16 cellular contexts compared by ENCODE assay signal in genomic region chr17:75643033-75644017, GRCh38. TPM values are rescaled to one million over a fixed set of nuclear protein-coding genes. Genes with fewer than 3 reads are reported as not detected.
DNase-seq lines count a peak whose midpoint lies in the region; ATAC-seq and TF ChIP-seq lines count a peak whose summit lies in the region.
"Had no signal": no experiment of that assay in that cellular context is flagged by ENCODE, and none has a peak within 500 bp of the region (broad histone marks: within the 10 kb centered on the region; RNA-seq: fewer than 3 reads in every experiment).

No MANE protein-coding gene starts in this region.

- TF ChIP-seq POLR2A in transverse colon (IDR thresholded peaks at IDR 0.05), result no peak

- H3K27ac ChIP-seq in epithelial cell of prostate, result peak overlapping the region; percentile 98
- H3K27ac ChIP-seq in transverse colon, result peak overlapping the region; percentile 64 to 88 (median 68)
- H3K27ac ChIP-seq: 22Rv1, right lobe of liver, SJSA1 had no signal

- H3K9me3 ChIP-seq in mucosa of descending colon (no peaks in the 10 kb centered on the region), transverse colon (no peaks in the 10 kb centered on the region)
- H3K9me3 ChIP-seq: right lobe of liver, SJSA1 had no signal

- ATAC-seq in mucosa of descending colon (peak; percentile 1), HG03139 (IDR thresholded peaks at IDR 0.05; ENCODE audit: unreplicated experiment) (no peak)
- ATAC-seq: right lobe of liver had no signal

- peaks cover 28% of the 10 kb centered on the region for H3K4me1 ChIP-seq in mucosa of descending colon (ENCODE audit: low read depth)
- H3K4me1 ChIP-seq in transverse colon, result peaks cover 8 to 50% (median 33%) of the 10 kb centered on the region in 4 donors
- H3K4me1 ChIP-seq: SJSA1 had no signal

- H3K36me3 ChIP-seq in mucosa of descending colon (ENCODE audit: low read depth) (no peaks in the 10 kb centered on the region), transverse colon (no peaks in the 10 kb centered on the region)
- H3K36me3 ChIP-seq: right lobe of liver had no signal

- WGBS in transverse colon (ENCODE audit: low coverage in 1 of 2), 2 donors, result 89% methylated on average over 21 of the region's 22 CpGs; no CpG with 5 or more reads in 1 of the 2 donors

- TF ChIP-seq EP300 in transverse colon (IDR thresholded peaks at IDR 0.05; ENCODE audit: low read depth), result no peak

- H3K4me3 ChIP-seq in mucosa of descending colon (no peak overlapping the region), transverse colon (no peak overlapping the region)
- H3K4me3 ChIP-seq: right lobe of liver, SJSA1 had no signal

- TF ChIP-seq CTCF in mucosa of descending colon (IDR thresholded peaks at IDR 0.05) (no peak), transverse colon (IDR thresholded peaks at IDR 0.05) (no peak)

- in situ Hi-C loops in transverse colon (cut with MboI; ENCODE audit: low pct_ligation_motif_present in 1 of 4, low pct_unique_long_range_greater_than_20kb in 1 of 4, low sequenced_read_pairs in 3 of 4), result no loop called here

- H3K27me3 ChIP-seq in transverse colon, result no peaks in the 10 kb centered on the region
- H3K27me3 ChIP-seq: right lobe of liver, SJSA1 had no signal

- peak; percentile 39 for DNase-seq in DMS53 (lab: John Stamatoyannopoulos, UW)
- DNase-seq in DMS53 treated with DMSO at 0.1 percent for 48 hours (lab: John Stamatoyannopoulos, UW; ENCODE audit: unreplicated experiment), result no peak
- DNase-seq in epithelial cell of prostate (ENCODE audit: low read depth, low spot score), result no peak
- DNase-seq in mucosa of descending colon, result peak; percentile 41 to 53 (median 51)
- DNase-seq in transverse colon, result no peak
- no peak for DNase-seq in NCI-H446 treated with DMSO at 0.1 percent for 48 hours (lab: John Stamatoyannopoulos, UW)
- no peak for DNase-seq in NCI-H146 treated with DMSO at 0.1 percent for 48 hours (lab: John Stamatoyannopoulos, UW; ENCODE audit: unreplicated experiment)
- DNase-seq: activated naive CD4-positive, alpha-beta T cell treated with anti-CD3 and anti-CD28 coated beads, Interleukin-2, amount 10 ng/mL, durations not matched to agents 7 days and 5 days; CD4-positive, alpha-beta memory T cell; GF-D8; naive B cell; NCI-H187 had no signal

- intact Hi-C loops in mucosa of descending colon (cut with DNase I, micrococcal nuclease) (no loop called here), transverse colon (cut with DNase I; ENCODE audit: low total_unique reads) (no loop called here)

RNA-seq across cellular contexts. Expression of gene SMIM5, which starts 10.1 kb away (rescaled TPM):
- total RNA-seq in mucosa of descending colon (10 to 100 TPM; 20.7 to 41.6 (median 27.5) TPM), transverse colon (10 to 100 TPM in 3 of 4 donors, not detected in 1; 31.3 to 71.4 (median 50.0) TPM)
- total RNA-seq: CD4-positive, alpha-beta memory T cell had no signal

RNA-seq across cellular contexts. Expression of gene RECQL5, which starts 23.6 kb away (rescaled TPM):
- total RNA-seq in mucosa of descending colon (10 to 100 TPM; 29.3 to 41.9 (median 30.1) TPM), transverse colon (100 to 1,000 TPM in 2 of 4 donors, 10 to 100 TPM in 2; 25.1 to 129 (median 80.3) TPM)

RNA-seq across cellular contexts. Expression of gene SAP30BP, which starts 23.8 kb away (rescaled TPM):
- total RNA-seq in mucosa of descending colon (10 to 100 TPM; 76.5 to 83.8 (median 76.9) TPM), transverse colon (10 to 100 TPM; 49.0 to 83.8 (median 71.4) TPM)

RNA-seq across cellular contexts. Expression of gene MYO15B, which starts 55.7 kb away (rescaled TPM):
- total RNA-seq in mucosa of descending colon, result 1,000 to 10,000 TPM in 1 of 3 donors, 100 to 1,000 TPM in 2; 591 to 1,071 (median 660) TPM
- 1,000 to 10,000 TPM in 1 of 4 donors, 100 to 1,000 TPM in 2, 10 to 100 TPM in 1; 59.3 to 1,778 (median 829) TPM for total RNA-seq in transverse colon

Comparison
In these comparisons a context has a peak if more than half of its experiments do, and no peak if none do; other contexts are left out.
1. DNase-seq: peak in DMS53 (single experiment) and mucosa of descending colon (3 of 3); none in DMS53 treated with DMSO at 0.1 percent for 48 hours (single experiment), epithelial cell of prostate (single experiment), transverse colon (single experiment), NCI-H446 treated with DMSO at 0.1 percent for 48 hours (single experiment) and NCI-H146 treated with DMSO at 0.1 percent for 48 hours (single experiment).